ENCODE assay signal across 2 cellular contexts in genomic region chr12:98896938-98897337, GRCh38.
TF ChIP-seq lines count a peak whose summit lies in the region.

No MANE protein-coding gene starts in this region.

TF ChIP-seq in SK-N-SH, 30 proteins besides CTCF, POLR2A, EP300 and RAD21 (continued from another document):
- TF ChIP-seq EZH2phosphoT487 (IDR thresholded peaks at IDR 0.05; ENCODE audit: borderline replicate concordance, low read depth), result no peak

TF ChIP-seq in SK-N-SH treated with all-trans-retinoic acid at 6 μM for 48 hours, 23 proteins besides CTCF, POLR2A, EP300 and RAD21 (continued from another document):
- no peak for TF ChIP-seq CSRNP3 (CRISPR knock-in tag; IDR thresholded peaks at IDR 0.05)
- TF ChIP-seq TCF4 (CRISPR knock-in tag; IDR thresholded peaks at IDR 0.05; ENCODE audit: borderline replicate concordance), result no peak
- TF ChIP-seq SNAI2 (CRISPR knock-in tag; IDR thresholded peaks at IDR 0.05), result no peak
- no peak for TF ChIP-seq ZFP3 (CRISPR knock-in tag; IDR thresholded peaks at IDR 0.05)
- no peak for TF ChIP-seq PATZ1 (CRISPR knock-in tag; IDR thresholded peaks at IDR 0.05; ENCODE audit: borderline replicate concordance)
TF ChIP-seq in SK-N-SH treated with all-trans-retinoic acid at 6 μM for 48 hours: peak in this region for 0.
